Comparison of ENCODE assay signal across 7 cellular contexts in genomic region chr18:38487521-38487920, GRCh38.
"Had no signal": no experiment of that assay in that cellular context is flagged by ENCODE, and none has a peak within 500 bp of the region (broad histone marks: within the 10 kb centered on the region; RNA-seq: fewer than 3 reads in every experiment).

No MANE protein-coding gene starts in this region.

- H3K4me3 Mint-ChIP-seq: H9, IgD-negative memory B cell had no signal

- H3K36me3 Mint-ChIP-seq: IgD-negative memory B cell had no signal

- H3K4me1 Mint-ChIP-seq: IgD-negative memory B cell had no signal

- H3K9ac ChIP-seq: GM23248 had no signal

- H3K27me3 Mint-ChIP-seq: IgD-negative memory B cell had no signal

- H2AFZ ChIP-seq: GM23248 had no signal

- H3K4me3 ChIP-seq: GM23248 had no signal

- ATAC-seq: HepG2 had no signal

- DNase-seq: GM23248, H9, HCEC 1CT, KBM-7 had no signal

- H3K9me3 Mint-ChIP-seq: H9 had no signal

- H3K27ac ChIP-seq: GM23248, HL-60 had no signal

- H3K27ac Mint-ChIP-seq: IgD-negative memory B cell had no signal
